1 cellular context compared by ENCODE assay signal in genomic region chr18:23136326-23137092, GRCh38.
A peak's percentile ranks its signal among the peaks of the same experiment; 100 is the strongest.
TF ChIP-seq lines count a peak whose summit lies in the region.

No MANE protein-coding gene starts in this region.

TF ChIP-seq in HepG2, 621 proteins besides CTCF, POLR2A, EP300 and RAD21 (continued from another document and continues in another):
- no peak for TF ChIP-seq ZBTB40 (IDR thresholded peaks at IDR 0.05)
- peak; percentile 52; the same call in 1 of the 2 replicates for TF ChIP-seq ZBTB40 (CRISPR knock-in tag; IDR thresholded peaks at IDR 0.05)
- TF ChIP-seq, protein P1, sequence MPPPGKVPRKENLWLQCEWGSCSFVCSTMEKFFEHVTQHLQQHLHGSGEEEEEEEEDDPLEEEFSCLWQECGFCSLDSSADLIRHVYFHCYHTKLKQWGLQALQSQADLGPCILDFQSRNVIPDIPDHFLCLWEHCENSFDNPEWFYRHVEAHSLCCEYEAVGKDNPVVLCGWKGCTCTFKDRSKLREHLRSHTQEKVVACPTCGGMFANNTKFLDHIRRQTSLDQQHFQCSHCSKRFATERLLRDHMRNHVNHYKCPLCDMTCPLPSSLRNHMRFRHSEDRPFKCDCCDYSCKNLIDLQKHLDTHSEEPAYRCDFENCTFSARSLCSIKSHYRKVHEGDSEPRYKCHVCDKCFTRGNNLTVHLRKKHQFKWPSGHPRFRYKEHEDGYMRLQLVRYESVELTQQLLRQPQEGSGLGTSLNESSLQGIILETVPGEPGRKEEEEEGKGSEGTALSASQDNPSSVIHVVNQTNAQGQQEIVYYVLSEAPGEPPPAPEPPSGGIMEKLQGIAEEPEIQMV (CRISPR knock-in tag; IDR thresholded peaks at IDR 0.05; ENCODE audit: low read depth), result peak; percentile 23; the same call in 1 of the 2 replicates
- TF ChIP-seq HIVEP1 (CRISPR knock-in tag; IDR thresholded peaks at IDR 0.05), result 0 out of 2 replicates have a peak, but pooled peaks have one; percentile 42
- TF ChIP-seq NRL (CRISPR knock-in tag; IDR thresholded peaks at IDR 0.05; ENCODE audit: borderline replicate concordance), result 0 out of 2 replicates have a peak, but pooled peaks have one; percentile 43
- peak; percentile 8; the same call in 1 of the 2 replicates for TF ChIP-seq GATAD2A (CRISPR knock-in tag; IDR thresholded peaks at IDR 0.05)
- TF ChIP-seq SIN3A (IDR thresholded peaks at IDR 0.05; ENCODE audit: borderline replicate concordance, low read depth, low read length), result 0 out of 2 replicates have a peak, but pooled peaks have one; percentile 18
- TF ChIP-seq PHF20 (CRISPR knock-in tag; IDR thresholded peaks at IDR 0.05), result peak; percentile 27; the same call in 1 of the 2 replicates
- TF ChIP-seq ZNF556 (CRISPR knock-in tag; IDR thresholded peaks at IDR 0.05; ENCODE audit: borderline replicate concordance), result no peak
- TF ChIP-seq, protein P2, sequence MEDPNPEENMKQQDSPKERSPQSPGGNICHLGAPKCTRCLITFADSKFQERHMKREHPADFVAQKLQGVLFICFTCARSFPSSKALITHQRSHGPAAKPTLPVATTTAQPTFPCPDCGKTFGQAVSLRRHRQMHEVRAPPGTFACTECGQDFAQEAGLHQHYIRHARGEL (CRISPR knock-in tag; IDR thresholded peaks at IDR 0.05), result 0 out of 2 replicates have a peak, but pooled peaks have one; percentile 14
- TF ChIP-seq DMAP1 (CRISPR knock-in tag; IDR thresholded peaks at IDR 0.05), result peak; percentile 17; the same call in 1 of the 2 replicates
- no peak for TF ChIP-seq FOXA3 (CRISPR knock-in tag; IDR thresholded peaks at IDR 0.05)
- TF ChIP-seq, protein P3, sequence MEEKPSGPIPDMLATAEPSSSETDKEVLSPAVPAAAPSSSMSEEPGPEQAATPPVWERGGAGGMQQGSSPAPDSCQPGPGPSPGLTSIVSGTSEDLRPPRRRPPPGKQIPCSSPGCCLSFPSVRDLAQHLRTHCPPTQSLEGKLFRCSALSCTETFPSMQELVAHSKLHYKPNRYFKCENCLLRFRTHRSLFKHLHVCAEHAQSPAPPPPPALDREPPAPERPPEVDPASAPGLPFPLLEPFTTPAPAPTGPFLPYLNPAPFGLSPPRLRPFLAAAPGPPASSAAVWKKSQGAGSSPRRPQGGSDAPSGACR (CRISPR knock-in tag; IDR thresholded peaks at IDR 0.05), result 0 out of 2 replicates have a peak, but pooled peaks have one; percentile 43
- peak; percentile 15; the same call in 1 of the 2 replicates for TF ChIP-seq HIC2 (CRISPR knock-in tag; IDR thresholded peaks at IDR 0.05; ENCODE audit: low read depth)
- no peak for TF ChIP-seq SALL2 (CRISPR knock-in tag; IDR thresholded peaks at IDR 0.05)
- TF ChIP-seq, protein P4, sequence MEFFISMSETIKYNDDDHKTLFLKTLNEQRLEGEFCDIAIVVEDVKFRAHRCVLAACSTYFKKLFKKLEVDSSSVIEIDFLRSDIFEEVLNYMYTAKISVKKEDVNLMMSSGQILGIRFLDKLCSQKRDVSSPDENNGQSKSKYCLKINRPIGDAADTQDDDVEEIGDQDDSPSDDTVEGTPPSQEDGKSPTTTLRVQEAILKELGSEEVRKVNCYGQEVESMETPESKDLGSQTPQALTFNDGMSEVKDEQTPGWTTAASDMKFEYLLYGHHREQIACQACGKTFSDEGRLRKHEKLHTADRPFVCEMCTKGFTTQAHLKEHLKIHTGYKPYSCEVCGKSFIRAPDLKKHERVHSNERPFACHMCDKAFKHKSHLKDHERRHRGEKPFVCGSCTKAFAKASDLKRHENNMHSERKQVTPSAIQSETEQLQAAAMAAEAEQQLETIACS (CRISPR knock-in tag; IDR thresholded peaks at IDR 0.05), result no peak
- TF ChIP-seq, protein P5, sequence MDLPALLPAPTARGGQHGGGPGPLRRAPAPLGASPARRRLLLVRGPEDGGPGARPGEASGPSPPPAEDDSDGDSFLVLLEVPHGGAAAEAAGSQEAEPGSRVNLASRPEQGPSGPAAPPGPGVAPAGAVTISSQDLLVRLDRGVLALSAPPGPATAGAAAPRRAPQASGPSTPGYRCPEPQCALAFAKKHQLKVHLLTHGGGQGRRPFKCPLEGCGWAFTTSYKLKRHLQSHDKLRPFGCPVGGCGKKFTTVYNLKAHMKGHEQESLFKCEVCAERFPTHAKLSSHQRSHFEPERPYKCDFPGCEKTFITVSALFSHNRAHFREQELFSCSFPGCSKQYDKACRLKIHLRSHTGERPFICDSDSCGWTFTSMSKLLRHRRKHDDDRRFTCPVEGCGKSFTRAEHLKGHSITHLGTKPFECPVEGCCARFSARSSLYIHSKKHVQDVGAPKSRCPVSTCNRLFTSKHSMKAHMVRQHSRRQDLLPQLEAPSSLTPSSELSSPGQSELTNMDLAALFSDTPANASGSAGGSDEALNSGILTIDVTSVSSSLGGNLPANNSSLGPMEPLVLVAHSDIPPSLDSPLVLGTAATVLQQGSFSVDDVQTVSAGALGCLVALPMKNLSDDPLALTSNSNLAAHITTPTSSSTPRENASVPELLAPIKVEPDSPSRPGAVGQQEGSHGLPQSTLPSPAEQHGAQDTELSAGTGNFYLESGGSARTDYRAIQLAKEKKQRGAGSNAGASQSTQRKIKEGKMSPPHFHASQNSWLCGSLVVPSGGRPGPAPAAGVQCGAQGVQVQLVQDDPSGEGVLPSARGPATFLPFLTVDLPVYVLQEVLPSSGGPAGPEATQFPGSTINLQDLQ (CRISPR knock-in tag; IDR thresholded peaks at IDR 0.05), result 0 out of 2 replicates have a peak, but pooled peaks have one; percentile 24
- no peak for TF ChIP-seq GATA4 (IDR thresholded peaks at IDR 0.05; ENCODE audit: borderline replicate concordance, low read depth)
- TF ChIP-seq IKZF1 (IDR thresholded peaks at IDR 0.05), result no peak
- TF ChIP-seq SRSF4 (IDR thresholded peaks at IDR 0.05; ENCODE audit: low read depth, low read length, poor library complexity, severe bottlenecking), result no peak
- TF ChIP-seq, protein P6, sequence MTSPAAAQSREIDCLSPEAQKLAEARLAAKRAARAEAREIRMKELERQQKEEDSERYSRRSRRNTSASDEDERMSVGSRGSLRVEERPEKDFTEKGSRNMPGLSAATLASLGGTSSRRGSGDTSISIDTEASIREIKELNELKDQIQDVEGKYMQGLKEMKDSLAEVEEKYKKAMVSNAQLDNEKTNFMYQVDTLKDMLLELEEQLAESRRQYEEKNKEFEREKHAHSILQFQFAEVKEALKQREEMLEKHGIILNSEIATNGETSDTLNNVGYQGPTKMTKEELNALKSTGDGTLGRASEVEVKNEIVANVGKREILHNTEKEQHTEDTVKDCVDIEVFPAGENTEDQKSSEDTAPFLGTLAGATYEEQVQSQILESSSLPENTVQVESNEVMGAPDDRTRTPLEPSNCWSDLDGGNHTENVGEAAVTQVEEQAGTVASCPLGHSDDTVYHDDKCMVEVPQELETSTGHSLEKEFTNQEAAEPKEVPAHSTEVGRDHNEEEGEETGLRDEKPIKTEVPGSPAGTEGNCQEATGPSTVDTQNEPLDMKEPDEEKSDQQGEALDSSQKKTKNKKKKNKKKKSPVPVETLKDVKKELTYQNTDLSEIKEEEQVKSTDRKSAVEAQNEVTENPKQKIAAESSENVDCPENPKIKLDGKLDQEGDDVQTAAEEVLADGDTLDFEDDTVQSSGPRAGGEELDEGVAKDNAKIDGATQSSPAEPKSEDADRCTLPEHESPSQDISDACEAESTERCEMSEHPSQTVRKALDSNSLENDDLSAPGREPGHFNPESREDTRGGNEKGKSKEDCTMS (CRISPR knock-in tag; conservative IDR thresholded peaks at IDR 0.05), result no peak
- TF ChIP-seq CC2D1A (CRISPR knock-in tag; IDR thresholded peaks at IDR 0.05), result 0 out of 2 replicates have a peak, but pooled peaks have one; percentile 62
- peak; percentile 11; the same call in 1 of the 2 replicates for TF ChIP-seq POLR2AphosphoS5 (IDR thresholded peaks at IDR 0.05; ENCODE audit: low read depth, low read length)
- TF ChIP-seq MAX (IDR thresholded peaks at IDR 0.05), result peak; percentile 73
- 0 out of 2 replicates have a peak, but pooled peaks have one; percentile 33 for TF ChIP-seq ZNF850 (CRISPR knock-in tag; conservative IDR thresholded peaks at IDR 0.05)
- no peak for TF ChIP-seq ZNF101 (CRISPR knock-in tag; IDR thresholded peaks at IDR 0.05; ENCODE audit: borderline replicate concordance, low read depth)
- TF ChIP-seq ZNF143 (CRISPR knock-in tag; IDR thresholded peaks at IDR 0.05), result no peak
- TF ChIP-seq AGO2 (optimal IDR thresholded peaks at IDR 0.05; ENCODE audit: low read depth, low read length), result peak; percentile 83
- TF ChIP-seq KDM5B (CRISPR knock-in tag; IDR thresholded peaks at IDR 0.05; ENCODE audit: borderline replicate concordance), result peak; percentile 69; the same call in 1 of the 2 replicates
- TF ChIP-seq CSRNP1 (CRISPR knock-in tag; IDR thresholded peaks at IDR 0.05), result 0 out of 2 replicates have a peak, but pooled peaks have one; percentile 68
- TF ChIP-seq ZNF709 (CRISPR knock-in tag; IDR thresholded peaks at IDR 0.05), result peak; percentile 44; the same call in 1 of the 2 replicates
- TF ChIP-seq MYC (CRISPR knock-in tag; IDR thresholded peaks at IDR 0.05; ENCODE audit: borderline replicate concordance), result peak; percentile 41; the same call in 1 of the 2 replicates
- TF ChIP-seq HOXA7 (CRISPR knock-in tag; IDR thresholded peaks at IDR 0.05), result 0 out of 2 replicates have a peak, but pooled peaks have one; percentile 77
- TF ChIP-seq ZSCAN12 (CRISPR knock-in tag; IDR thresholded peaks at IDR 0.05), result no peak
